29 cellular contexts compared by ENCODE assay signal in genomic region chr7:37546677-37547076, GRCh38.
"Had no signal": no experiment of that assay in that cellular context is flagged by ENCODE, and none has a peak within 500 bp of the region (broad histone marks: within the 10 kb centered on the region; RNA-seq: fewer than 3 reads in every experiment).

No MANE protein-coding gene starts in this region.

- H3K4me3 ChIP-seq: MG63, Peyer's patch, SJSA1 had no signal

- H3K27ac ChIP-seq: Peyer's patch, RWPE1, SJSA1 had no signal

- H3K9me3 Mint-ChIP-seq: activated CD4-positive, alpha-beta T cell treated with anti-CD3 and anti-CD28 coated beads, Interleukin-2, amount 10 ng/mL, durations not matched to agents 24 days and 14 days; activated naive CD4-positive, alpha-beta T cell treated with anti-CD3 and anti-CD28 coated beads, Interleukin-2, amount 50 U/mL, for 72 hours; activated naive CD8-positive, alpha-beta T cell treated with anti-CD3 and anti-CD28 coated beads, Interleukin-2, amount 50 U/mL, for 24 hours; activated T-cell treated with anti-CD3 and anti-CD28 coated beads, Interleukin-2, amount 50 U/mL, for 4 hours had no signal

- H3K4me3 Mint-ChIP-seq: activated B cell treated with CpG ODN at 0.5 μM for 24 hours; activated CD4-positive, alpha-beta T cell treated with anti-CD3 and anti-CD28 coated beads, Interleukin-2, amount 10 ng/mL, durations not matched to agents 24 days and 14 days; activated naive CD8-positive, alpha-beta T cell treated with anti-CD3 and anti-CD28 coated beads, Interleukin-2, amount 50 U/mL, for 24 hours; activated T-cell treated with anti-CD3 and anti-CD28 coated beads, Interleukin-2, amount 50 U/mL, for 4 hours; brain had no signal

- H3K36me3 Mint-ChIP-seq: activated naive CD4-positive, alpha-beta T cell treated with anti-CD3 and anti-CD28 coated beads, Interleukin-2, amount 50 U/mL, for 72 hours; brain had no signal

- ATAC-seq: activated naive CD4-positive, alpha-beta T cell treated with anti-CD3 and anti-CD28 coated beads, Interleukin-2, amount 50 U/mL, for 72 hours; activated naive CD8-positive, alpha-beta T cell treated with anti-CD3 and anti-CD28 coated beads, Interleukin-2, amount 50 U/mL, for 24 hours; activated T-cell treated with anti-CD3 and anti-CD28 coated beads, Interleukin-2, amount 50 U/mL, for 4 hours; SK-N-SH treated with all-trans-retinoic acid at 6 μM for 48 hours had no signal

- H3K36me3 ChIP-seq: MG63, Peyer's patch, SJSA1 had no signal

- H3K27me3 ChIP-seq: MG63, Peyer's patch, SJSA1 had no signal

- H3K4me1 ChIP-seq: Peyer's patch, SJSA1 had no signal

- H3K9me3 ChIP-seq: MG63, Peyer's patch, SJSA1 had no signal

- DNase-seq: activated B cell treated with CpG ODN at 0.5 μM for 24 hours; activated CD4-positive, alpha-beta T cell treated with anti-CD3 and anti-CD28 coated beads for 1 hour; activated CD4-positive, alpha-beta T cell treated with anti-CD3 and anti-CD28 coated beads, Interleukin-2, amount 10 ng/mL, durations not matched to agents 24 days and 14 days; activated CD4-positive, alpha-beta T cell treated with anti-CD3 and anti-CD28 coated beads, Interleukin-2, amount 50 U/mL, for 48 hours; activated CD8-positive, alpha-beta memory T cell treated with anti-CD3 and anti-CD28 coated beads for 24 hours; activated effector memory CD4-positive, alpha-beta T cell treated with anti-CD3 and anti-CD28 coated beads, Interleukin-2, amount 50 U/mL, for 16 hours; activated naive CD4-positive, alpha-beta T cell treated with Interleukin-2 at 50 U/mL for 16 hours; activated naive CD8-positive, alpha-beta T cell treated with anti-CD3 and anti-CD28 coated beads, Interleukin-2, amount 50 U/mL, for 24 hours; activated T-cell treated with anti-CD3 and anti-CD28 coated beads, Interleukin-2, amount 50 U/mL, for 4 hours; amygdala; cerebellar nuclear complex; KG1; MG63; MV-4-11; NCI-H1092 treated with DMSO at 0.1 percent for 48 hours; NCI-H1417 treated with DMSO at 0.1 percent for 48 hours; NCI-H1694 treated with DMSO at 0.1 percent for 48 hours; NCI-H2029 treated with DMSO at 0.1 percent for 48 hours; NCI-H345; NCI-H510A; NCI-H526 treated with DMSO at 0.1 percent for 48 hours; Peyer's patch; SHP77; SW 1271 had no signal

- H3K27ac Mint-ChIP-seq: activated B cell treated with CpG ODN at 0.5 μM for 24 hours; activated CD4-positive, alpha-beta T cell treated with anti-CD3 and anti-CD28 coated beads, Interleukin-2, amount 10 ng/mL, durations not matched to agents 24 days and 14 days; activated naive CD8-positive, alpha-beta T cell treated with anti-CD3 and anti-CD28 coated beads, Interleukin-2, amount 50 U/mL, for 24 hours; brain had no signal

- H3K4me1 Mint-ChIP-seq: activated B cell treated with CpG ODN at 0.5 μM for 24 hours; activated CD4-positive, alpha-beta T cell treated with anti-CD3 and anti-CD28 coated beads, Interleukin-2, amount 10 ng/mL, durations not matched to agents 24 days and 14 days; activated naive CD8-positive, alpha-beta T cell treated with anti-CD3 and anti-CD28 coated beads, Interleukin-2, amount 50 U/mL, for 24 hours had no signal
